3 cellular contexts compared by ENCODE assay signal in genomic region chr12:19189522-19189921, GRCh38.
A peak's percentile ranks its signal among the peaks of the same experiment; 100 is the strongest.
TF ChIP-seq lines count a peak whose summit lies in the region.

No MANE protein-coding gene starts in this region.

TF ChIP-seq in SK-N-SH treated with all-trans-retinoic acid at 6 μM for 48 hours, 23 proteins besides CTCF, POLR2A, EP300 and RAD21 (continued from another document):
- TF ChIP-seq, protein P1, sequence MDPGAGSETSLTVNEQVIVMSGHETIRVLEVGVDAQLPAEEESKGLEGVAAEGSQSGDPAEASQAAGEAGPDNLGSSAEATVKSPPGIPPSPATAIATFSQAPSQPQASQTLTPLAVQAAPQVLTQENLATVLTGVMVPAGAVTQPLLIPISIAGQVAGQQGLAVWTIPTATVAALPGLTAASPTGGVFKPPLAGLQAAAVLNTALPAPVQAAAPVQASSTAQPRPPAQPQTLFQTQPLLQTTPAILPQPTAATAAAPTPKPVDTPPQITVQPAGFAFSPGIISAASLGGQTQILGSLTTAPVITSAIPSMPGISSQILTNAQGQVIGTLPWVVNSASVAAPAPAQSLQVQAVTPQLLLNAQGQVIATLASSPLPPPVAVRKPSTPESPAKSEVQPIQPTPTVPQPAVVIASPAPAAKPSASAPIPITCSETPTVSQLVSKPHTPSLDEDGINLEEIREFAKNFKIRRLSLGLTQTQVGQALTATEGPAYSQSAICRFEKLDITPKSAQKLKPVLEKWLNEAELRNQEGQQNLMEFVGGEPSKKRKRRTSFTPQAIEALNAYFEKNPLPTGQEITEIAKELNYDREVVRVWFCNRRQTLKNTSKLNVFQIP (CRISPR knock-in tag; IDR thresholded peaks at IDR 0.05; ENCODE audit: borderline replicate concordance, low read depth): no peak
- TF ChIP-seq ISL1 (CRISPR knock-in tag; IDR thresholded peaks at IDR 0.05): peak; percentile 45
- TF ChIP-seq, protein P2, sequence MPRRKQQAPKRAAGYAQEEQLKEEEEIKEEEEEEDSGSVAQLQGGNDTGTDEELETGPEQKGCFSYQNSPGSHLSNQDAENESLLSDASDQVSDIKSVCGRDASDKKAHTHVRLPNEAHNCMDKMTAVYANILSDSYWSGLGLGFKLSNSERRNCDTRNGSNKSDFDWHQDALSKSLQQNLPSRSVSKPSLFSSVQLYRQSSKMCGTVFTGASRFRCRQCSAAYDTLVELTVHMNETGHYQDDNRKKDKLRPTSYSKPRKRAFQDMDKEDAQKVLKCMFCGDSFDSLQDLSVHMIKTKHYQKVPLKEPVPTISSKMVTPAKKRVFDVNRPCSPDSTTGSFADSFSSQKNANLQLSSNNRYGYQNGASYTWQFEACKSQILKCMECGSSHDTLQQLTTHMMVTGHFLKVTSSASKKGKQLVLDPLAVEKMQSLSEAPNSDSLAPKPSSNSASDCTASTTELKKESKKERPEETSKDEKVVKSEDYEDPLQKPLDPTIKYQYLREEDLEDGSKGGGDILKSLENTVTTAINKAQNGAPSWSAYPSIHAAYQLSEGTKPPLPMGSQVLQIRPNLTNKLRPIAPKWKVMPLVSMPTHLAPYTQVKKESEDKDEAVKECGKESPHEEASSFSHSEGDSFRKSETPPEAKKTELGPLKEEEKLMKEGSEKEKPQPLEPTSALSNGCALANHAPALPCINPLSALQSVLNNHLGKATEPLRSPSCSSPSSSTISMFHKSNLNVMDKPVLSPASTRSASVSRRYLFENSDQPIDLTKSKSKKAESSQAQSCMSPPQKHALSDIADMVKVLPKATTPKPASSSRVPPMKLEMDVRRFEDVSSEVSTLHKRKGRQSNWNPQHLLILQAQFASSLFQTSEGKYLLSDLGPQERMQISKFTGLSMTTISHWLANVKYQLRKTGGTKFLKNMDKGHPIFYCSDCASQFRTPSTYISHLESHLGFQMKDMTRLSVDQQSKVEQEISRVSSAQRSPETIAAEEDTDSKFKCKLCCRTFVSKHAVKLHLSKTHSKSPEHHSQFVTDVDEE (CRISPR knock-in tag; IDR thresholded peaks at IDR 0.05): no peak
- TF ChIP-seq, protein P3, sequence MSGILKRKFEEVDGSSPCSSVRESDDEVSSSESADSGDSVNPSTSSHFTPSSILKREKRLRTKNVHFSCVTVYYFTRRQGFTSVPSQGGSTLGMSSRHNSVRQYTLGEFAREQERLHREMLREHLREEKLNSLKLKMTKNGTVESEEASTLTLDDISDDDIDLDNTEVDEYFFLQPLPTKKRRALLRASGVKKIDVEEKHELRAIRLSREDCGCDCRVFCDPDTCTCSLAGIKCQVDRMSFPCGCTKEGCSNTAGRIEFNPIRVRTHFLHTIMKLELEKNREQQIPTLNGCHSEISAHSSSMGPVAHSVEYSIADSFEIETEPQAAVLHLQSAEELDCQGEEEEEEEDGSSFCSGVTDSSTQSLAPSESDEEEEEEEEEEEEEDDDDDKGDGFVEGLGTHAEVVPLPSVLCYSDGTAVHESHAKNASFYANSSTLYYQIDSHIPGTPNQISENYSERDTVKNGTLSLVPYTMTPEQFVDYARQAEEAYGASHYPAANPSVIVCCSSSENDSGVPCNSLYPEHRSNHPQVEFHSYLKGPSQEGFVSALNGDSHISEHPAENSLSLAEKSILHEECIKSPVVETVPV (CRISPR knock-in tag; IDR thresholded peaks at IDR 0.05): no peak
- TF ChIP-seq CREB5 (CRISPR knock-in tag; IDR thresholded peaks at IDR 0.05; ENCODE audit: low read depth): peak; percentile 49; the same call in 1 of the 2 replicates

TF ChIP-seq in SK-N-SH, 30 proteins besides CTCF, POLR2A, EP300 and RAD21 (continued from another document):
- TF ChIP-seq ZBTB33 (IDR thresholded peaks at IDR 0.05; ENCODE audit: borderline replicate concordance, low read depth) (no peak), IRF3 (IDR thresholded peaks at IDR 0.05; ENCODE audit: low read depth, low read length) (no peak), TEAD4 (IDR thresholded peaks at IDR 0.05; ENCODE audit: borderline replicate concordance, insufficient read depth) (no peak), MEF2A (IDR thresholded peaks at IDR 0.05; ENCODE audit: borderline replicate concordance, low read depth) (no peak), SMC3 (IDR thresholded peaks at IDR 0.05; ENCODE audit: low read depth, low read length) (no peak), TCF12 (IDR thresholded peaks at IDR 0.05) (no peak), FOXM1 (IDR thresholded peaks at IDR 0.05; ENCODE audit: low read depth) (no peak)
- TF ChIP-seq, protein P4, sequence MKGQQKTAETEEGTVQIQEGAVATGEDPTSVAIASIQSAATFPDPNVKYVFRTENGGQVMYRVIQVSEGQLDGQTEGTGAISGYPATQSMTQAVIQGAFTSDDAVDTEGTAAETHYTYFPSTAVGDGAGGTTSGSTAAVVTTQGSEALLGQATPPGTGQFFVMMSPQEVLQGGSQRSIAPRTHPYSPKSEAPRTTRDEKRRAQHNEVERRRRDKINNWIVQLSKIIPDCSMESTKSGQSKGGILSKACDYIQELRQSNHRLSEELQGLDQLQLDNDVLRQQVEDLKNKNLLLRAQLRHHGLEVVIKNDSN (IDR thresholded peaks at IDR 0.05; ENCODE audit: borderline replicate concordance, low read depth): no peak

TF ChIP-seq in WTC11, 78 proteins besides CTCF, POLR2A, EP300 and RAD21 (continued from another document):
- TF ChIP-seq, protein P5, sequence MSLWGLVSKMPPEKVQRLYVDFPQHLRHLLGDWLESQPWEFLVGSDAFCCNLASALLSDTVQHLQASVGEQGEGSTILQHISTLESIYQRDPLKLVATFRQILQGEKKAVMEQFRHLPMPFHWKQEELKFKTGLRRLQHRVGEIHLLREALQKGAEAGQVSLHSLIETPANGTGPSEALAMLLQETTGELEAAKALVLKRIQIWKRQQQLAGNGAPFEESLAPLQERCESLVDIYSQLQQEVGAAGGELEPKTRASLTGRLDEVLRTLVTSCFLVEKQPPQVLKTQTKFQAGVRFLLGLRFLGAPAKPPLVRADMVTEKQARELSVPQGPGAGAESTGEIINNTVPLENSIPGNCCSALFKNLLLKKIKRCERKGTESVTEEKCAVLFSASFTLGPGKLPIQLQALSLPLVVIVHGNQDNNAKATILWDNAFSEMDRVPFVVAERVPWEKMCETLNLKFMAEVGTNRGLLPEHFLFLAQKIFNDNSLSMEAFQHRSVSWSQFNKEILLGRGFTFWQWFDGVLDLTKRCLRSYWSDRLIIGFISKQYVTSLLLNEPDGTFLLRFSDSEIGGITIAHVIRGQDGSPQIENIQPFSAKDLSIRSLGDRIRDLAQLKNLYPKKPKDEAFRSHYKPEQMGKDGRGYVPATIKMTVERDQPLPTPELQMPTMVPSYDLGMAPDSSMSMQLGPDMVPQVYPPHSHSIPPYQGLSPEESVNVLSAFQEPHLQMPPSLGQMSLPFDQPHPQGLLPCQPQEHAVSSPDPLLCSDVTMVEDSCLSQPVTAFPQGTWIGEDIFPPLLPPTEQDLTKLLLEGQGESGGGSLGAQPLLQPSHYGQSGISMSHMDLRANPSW (CRISPR knock-in tag; conservative IDR thresholded peaks at IDR 0.05; ENCODE audit: low read depth): no peak
- TF ChIP-seq, protein P6, sequence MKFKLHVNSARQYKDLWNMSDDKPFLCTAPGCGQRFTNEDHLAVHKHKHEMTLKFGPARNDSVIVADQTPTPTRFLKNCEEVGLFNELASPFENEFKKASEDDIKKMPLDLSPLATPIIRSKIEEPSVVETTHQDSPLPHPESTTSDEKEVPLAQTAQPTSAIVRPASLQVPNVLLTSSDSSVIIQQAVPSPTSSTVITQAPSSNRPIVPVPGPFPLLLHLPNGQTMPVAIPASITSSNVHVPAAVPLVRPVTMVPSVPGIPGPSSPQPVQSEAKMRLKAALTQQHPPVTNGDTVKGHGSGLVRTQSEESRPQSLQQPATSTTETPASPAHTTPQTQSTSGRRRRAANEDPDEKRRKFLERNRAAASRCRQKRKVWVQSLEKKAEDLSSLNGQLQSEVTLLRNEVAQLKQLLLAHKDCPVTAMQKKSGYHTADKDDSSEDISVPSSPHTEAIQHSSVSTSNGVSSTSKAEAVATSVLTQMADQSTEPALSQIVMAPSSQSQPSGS (CRISPR knock-in tag; IDR thresholded peaks at IDR 0.05; ENCODE audit: borderline replicate concordance, low read depth): no peak
- TF ChIP-seq, protein P7, sequence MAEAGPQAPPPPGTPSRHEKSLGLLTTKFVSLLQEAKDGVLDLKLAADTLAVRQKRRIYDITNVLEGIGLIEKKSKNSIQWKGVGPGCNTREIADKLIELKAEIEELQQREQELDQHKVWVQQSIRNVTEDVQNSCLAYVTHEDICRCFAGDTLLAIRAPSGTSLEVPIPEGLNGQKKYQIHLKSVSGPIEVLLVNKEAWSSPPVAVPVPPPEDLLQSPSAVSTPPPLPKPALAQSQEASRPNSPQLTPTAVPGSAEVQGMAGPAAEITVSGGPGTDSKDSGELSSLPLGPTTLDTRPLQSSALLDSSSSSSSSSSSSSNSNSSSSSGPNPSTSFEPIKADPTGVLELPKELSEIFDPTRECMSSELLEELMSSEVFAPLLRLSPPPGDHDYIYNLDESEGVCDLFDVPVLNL (CRISPR knock-in tag; IDR thresholded peaks at IDR 0.05; ENCODE audit: borderline replicate concordance, low read depth): no peak
- TF ChIP-seq ZNF263 (CRISPR knock-in tag; IDR thresholded peaks at IDR 0.05; ENCODE audit: low read depth): no peak
- TF ChIP-seq, protein P8, sequence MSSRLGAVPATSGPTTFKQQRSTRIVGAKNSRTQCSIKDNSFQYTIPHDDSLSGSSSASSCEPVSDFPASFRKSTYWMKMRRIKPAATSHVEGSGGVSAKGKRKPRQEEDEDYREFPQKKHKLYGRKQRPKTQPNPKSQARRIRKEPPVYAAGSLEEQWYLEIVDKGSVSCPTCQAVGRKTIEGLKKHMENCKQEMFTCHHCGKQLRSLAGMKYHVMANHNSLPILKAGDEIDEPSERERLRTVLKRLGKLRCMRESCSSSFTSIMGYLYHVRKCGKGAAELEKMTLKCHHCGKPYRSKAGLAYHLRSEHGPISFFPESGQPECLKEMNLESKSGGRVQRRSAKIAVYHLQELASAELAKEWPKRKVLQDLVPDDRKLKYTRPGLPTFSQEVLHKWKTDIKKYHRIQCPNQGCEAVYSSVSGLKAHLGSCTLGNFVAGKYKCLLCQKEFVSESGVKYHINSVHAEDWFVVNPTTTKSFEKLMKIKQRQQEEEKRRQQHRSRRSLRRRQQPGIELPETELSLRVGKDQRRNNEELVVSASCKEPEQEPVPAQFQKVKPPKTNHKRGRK (CRISPR knock-in tag; IDR thresholded peaks at IDR 0.05; ENCODE audit: borderline replicate concordance): no peak
- no peak for TF ChIP-seq IRF2 (CRISPR knock-in tag; IDR thresholded peaks at IDR 0.05; ENCODE audit: borderline replicate concordance, low read depth)
- no peak for TF ChIP-seq ESRRA (CRISPR knock-in tag; IDR thresholded peaks at IDR 0.05; ENCODE audit: borderline replicate concordance)
- no peak for TF ChIP-seq ETV6 (CRISPR knock-in tag; IDR thresholded peaks at IDR 0.05)
- no peak for TF ChIP-seq ZNF416 (CRISPR knock-in tag; IDR thresholded peaks at IDR 0.05)
- TF ChIP-seq, protein P9, sequence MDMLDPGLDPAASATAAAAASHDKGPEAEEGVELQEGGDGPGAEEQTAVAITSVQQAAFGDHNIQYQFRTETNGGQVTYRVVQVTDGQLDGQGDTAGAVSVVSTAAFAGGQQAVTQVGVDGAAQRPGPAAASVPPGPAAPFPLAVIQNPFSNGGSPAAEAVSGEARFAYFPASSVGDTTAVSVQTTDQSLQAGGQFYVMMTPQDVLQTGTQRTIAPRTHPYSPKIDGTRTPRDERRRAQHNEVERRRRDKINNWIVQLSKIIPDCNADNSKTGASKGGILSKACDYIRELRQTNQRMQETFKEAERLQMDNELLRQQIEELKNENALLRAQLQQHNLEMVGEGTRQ (CRISPR knock-in tag; IDR thresholded peaks at IDR 0.05): no peak
- no peak for TF ChIP-seq NR2C2 (CRISPR knock-in tag; IDR thresholded peaks at IDR 0.05)
- no peak for TF ChIP-seq ZBTB21 (CRISPR knock-in tag; IDR thresholded peaks at IDR 0.05; ENCODE audit: borderline replicate concordance)
